1 cellular context compared by ENCODE assay signal in genomic region chr11:13276852-13277718, GRCh38.
TF ChIP-seq lines count a peak whose summit lies in the region.

No MANE protein-coding gene starts in this region.

TF ChIP-seq in neural cell, 6 proteins besides CTCF, POLR2A, EP300 and RAD21 (continued from another document):
- TF ChIP-seq EZH2 (IDR thresholded peaks at IDR 0.05; ENCODE audit: borderline replicate concordance, insufficient read depth, low read length, poor library complexity, severe bottlenecking) (no peak), MXI1 (conservative IDR thresholded peaks at IDR 0.05; ENCODE audit: poor library complexity, severe bottlenecking) (peak; percentile 54), SMC3 (conservative IDR thresholded peaks at IDR 0.05; ENCODE audit: poor library complexity) (peak; percentile 52)
